ENCODE assay signal across 8 cellular contexts in the genomic region with DNA sequence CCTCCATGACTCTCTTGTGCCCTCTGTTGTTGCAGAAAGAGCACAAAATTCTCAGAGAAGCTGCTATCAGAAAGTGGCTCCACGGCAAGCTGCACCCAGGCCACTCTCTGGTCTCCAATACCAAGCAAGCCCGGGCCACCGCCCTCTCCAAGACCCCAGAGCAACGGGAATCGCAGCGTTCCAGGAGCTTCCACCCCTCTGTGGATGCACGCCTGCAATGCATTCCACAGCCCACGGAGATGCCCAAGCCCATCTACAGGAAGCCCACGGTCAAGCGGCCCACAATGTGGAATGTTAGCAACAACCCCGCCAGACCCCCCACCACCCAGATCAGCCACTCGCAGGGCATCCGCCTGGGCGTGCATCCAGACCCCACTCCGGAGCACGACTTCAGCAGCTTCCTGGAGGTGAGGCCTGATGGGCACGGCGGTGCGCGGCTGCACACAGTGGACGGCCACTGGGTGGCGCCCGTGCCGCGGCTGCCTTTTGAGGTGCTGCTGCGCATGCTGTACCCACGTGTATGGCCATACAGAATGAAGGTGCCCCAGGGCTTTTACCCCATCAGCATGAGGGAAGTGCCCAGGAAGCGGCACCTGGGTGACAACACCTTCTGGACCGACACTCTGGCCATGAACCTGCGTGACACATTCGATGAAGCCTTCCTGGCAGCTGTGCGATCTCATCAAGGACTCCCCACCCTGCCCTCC. TPM values are rescaled to one million over a fixed set of nuclear protein-coding genes. Genes with fewer than 3 reads are reported as not detected.
DNase-seq lines count a peak whose midpoint lies in the region; ATAC-seq and TF ChIP-seq lines count a peak whose summit lies in the region.

No MANE protein-coding gene starts in this region.

- no peaks in the 10 kb centered on the region for H3K9me3 ChIP-seq in OCI-LY7 (ENCODE audit: low read length)
- no peaks in the 10 kb centered on the region for H3K9me3 ChIP-seq in gastrocnemius medialis
- H3K9me3 ChIP-seq in SJCRH30 (replicated peaks) = no peaks in the 10 kb centered on the region

- no TSS peak for BruUV-seq in OCI-LY7 (replicated peaks; lab: Mats Ljungman, UMichigan)

- ATAC-seq in GM18502 (IDR thresholded peaks at IDR 0.05; ENCODE audit: poor library complexity, unreplicated experiment) (peak; percentile 97), HG02678 (IDR thresholded peaks at IDR 0.05; ENCODE audit: unreplicated experiment) (peak; percentile 96), Right ventricle myocardium superior (ENCODE audit: poor library complexity) (peak; percentile 81), gastrocnemius medialis (no peak)

- DNase-seq in OCI-LY7 (ENCODE audit: low spot score) (peak; percentile 59), Right ventricle myocardium superior (peak; percentile 79), gastrocnemius medialis (no peak), SJCRH30 (no peak), OCI-M2 (lab: John Stamatoyannopoulos, UW; ENCODE audit: unreplicated experiment) (no peak)
- peak; percentile 75 for DNase-seq in activated T-helper 2 cell treated with anti-CD3 and anti-CD28 coated beads, Interferon-gamma antibody, Interleukin-2, Interleukin-4, amounts not matched to agents 10 μg/mL and 5 μg/mL and 100 μg/mL, durations not matched to agents 14 hours and 24 hours and 36 hours (ENCODE audit: low spot score)

- CTCF ChIA-PET in OCI-LY7 (lab: Charles Lee; ENCODE audit: unreplicated experiment) = interaction anchor here (0.6 kb wide), 1 partner anchor 31 kb away, joined by 3 read pairs; no protein-coding TSS in a partner anchor

- H3K27me3 ChIP-seq in gastrocnemius medialis = no peaks in the 10 kb centered on the region
- no peaks in the 10 kb centered on the region for H3K27me3 ChIP-seq in SJCRH30

- no peak overlapping the region for H2AFZ ChIP-seq in OCI-LY7 (ENCODE audit: low read length)

- no peak for TF ChIP-seq POLR2A in gastrocnemius medialis (IDR thresholded peaks at IDR 0.05)

- H3K4me3 Mint-ChIP-seq in activated T-helper 2 cell treated with anti-CD3 and anti-CD28 coated beads, Interferon-gamma antibody, Interleukin-2, Interleukin-4, amounts not matched to agents 10 μg/mL and 5 μg/mL and 100 μg/mL, durations not matched to agents 14 hours and 24 hours and 36 hours (ENCODE audit: low read depth) = no peak overlapping the region

- in situ Hi-C loops in gastrocnemius medialis (cut with MboI; ENCODE audit: low sequenced_read_pairs in 4 of 4) = no loop called here

- H3K4me3 ChIP-seq in OCI-LY7 (ENCODE audit: low read depth, low read length, poor library complexity, severe bottlenecking) = no peak overlapping the region
- H3K4me3 ChIP-seq in gastrocnemius medialis = no peak overlapping the region
- H3K4me3 ChIP-seq in SJCRH30 = no peak overlapping the region

- intact Hi-C loops in OCI-LY7 (cut with micrococcal nuclease; ENCODE audit: unreplicated experiment) = no loop called here
- intact Hi-C loops in activated T-helper 2 cell treated with anti-CD3 and anti-CD28 coated beads, Interferon-gamma antibody, Interleukin-2, Interleukin-4, amounts not matched to agents 10 μg/mL and 5 μg/mL and 100 μg/mL, durations not matched to agents 14 hours and 24 hours and 36 hours (cut with micrococcal nuclease) = loop anchor here (1.0 to 2.0 kb wide), 2 partner anchors 17 to 20 kb away; no protein-coding TSS in a partner anchor
- intact Hi-C loops in Right ventricle myocardium superior (cut with DNase I) = no loop called here
- intact Hi-C loops in gastrocnemius medialis (cut with DNase I; ENCODE audit: low total_unique reads) = no loop called here

- peaks cover 57% of the 10 kb centered on the region for H3K36me3 ChIP-seq in OCI-LY7 (ENCODE audit: insufficient read depth, low read length)
- H3K36me3 ChIP-seq in gastrocnemius medialis = peaks cover 0 to 39% of the 10 kb centered on the region in 2 donors
- H3K36me3 ChIP-seq in SJCRH30 = peaks cover 30% of the 10 kb centered on the region

- TF ChIP-seq CTCF in OCI-LY7 (conservative IDR thresholded peaks at IDR 0.05; ENCODE audit: low read length) = peak; percentile 83
- peak in 4 of 5 experiments; percentile 11 to 66 (median 48) for TF ChIP-seq CTCF in gastrocnemius medialis (IDR thresholded peaks at IDR 0.05 in 4 of 5, conservative IDR thresholded peaks at IDR 0.05 in 1 of 5)

- H3K4me1 ChIP-seq in OCI-LY7 (ENCODE audit: insufficient read depth, low read length, poor library complexity, severe bottlenecking) = no peaks in the 10 kb centered on the region
- no peaks in the 10 kb centered on the region for H3K4me1 ChIP-seq in gastrocnemius medialis
- H3K4me1 ChIP-seq in SJCRH30 = no peaks in the 10 kb centered on the region

- peaks cover 38% of the 10 kb centered on the region for H3K36me3 Mint-ChIP-seq in activated T-helper 2 cell treated with anti-CD3 and anti-CD28 coated beads, Interferon-gamma antibody, Interleukin-2, Interleukin-4, amounts not matched to agents 10 μg/mL and 5 μg/mL and 100 μg/mL, durations not matched to agents 14 hours and 24 hours and 36 hours (ENCODE audit: low read depth)

- POLR2A ChIA-PET in OCI-LY7 (lab: Charles Lee) = no interaction called here

- H3K4me2 ChIP-seq in OCI-LY7 (ENCODE audit: low read length) = no peak overlapping the region

- H3K79me2 ChIP-seq in OCI-LY7 (ENCODE audit: insufficient read depth, low read depth, low read length) = no peaks in the 10 kb centered on the region

- no peak overlapping the region for H3K27ac ChIP-seq in OCI-LY7 (ENCODE audit: low read depth, low read length, poor library complexity, severe bottlenecking)
- no peak overlapping the region for H3K27ac ChIP-seq in gastrocnemius medialis
- no peak overlapping the region for H3K27ac ChIP-seq in SJCRH30

- no peaks in the 10 kb centered on the region for H3K9me3 Mint-ChIP-seq in activated T-helper 2 cell treated with anti-CD3 and anti-CD28 coated beads, Interferon-gamma antibody, Interleukin-2, Interleukin-4, amounts not matched to agents 10 μg/mL and 5 μg/mL and 100 μg/mL, durations not matched to agents 14 hours and 24 hours and 36 hours

- no peak overlapping the region for H3K27ac Mint-ChIP-seq in activated T-helper 2 cell treated with anti-CD3 and anti-CD28 coated beads, Interferon-gamma antibody, Interleukin-2, Interleukin-4, amounts not matched to agents 10 μg/mL and 5 μg/mL and 100 μg/mL, durations not matched to agents 14 hours and 24 hours and 36 hours

- peaks cover 7% of the 10 kb centered on the region for H3K4me1 Mint-ChIP-seq in activated T-helper 2 cell treated with anti-CD3 and anti-CD28 coated beads, Interferon-gamma antibody, Interleukin-2, Interleukin-4, amounts not matched to agents 10 μg/mL and 5 μg/mL and 100 μg/mL, durations not matched to agents 14 hours and 24 hours and 36 hours (ENCODE audit: low read depth)

- H3K27me3 Mint-ChIP-seq in activated T-helper 2 cell treated with anti-CD3 and anti-CD28 coated beads, Interferon-gamma antibody, Interleukin-2, Interleukin-4, amounts not matched to agents 10 μg/mL and 5 μg/mL and 100 μg/mL, durations not matched to agents 14 hours and 24 hours and 36 hours (ENCODE audit: low read depth) = no peaks in the 10 kb centered on the region

- H3K9me2 ChIP-seq in OCI-LY7 (ENCODE audit: insufficient read depth, low read length) = no peaks in the 10 kb centered on the region

- H4K20me1 ChIP-seq in OCI-LY7 (ENCODE audit: insufficient read depth, low read length) = no peaks in the 10 kb centered on the region

RNA-seq across cellular contexts. Expression of gene ANKRD53, which starts 6.3 kb away (rescaled TPM):
- not detected in 2 replicates for total RNA-seq in OCI-LY7 (2014; rRNA removed; shearing (Covaris generic))
- total RNA-seq in OCI-LY7 (2022) (not detected in 2 replicates), Right ventricle myocardium superior (0.30 TPM), gastrocnemius medialis (1 to 10 TPM in 1 of 4 donors, under 1 TPM in 1, not detected in 2; 0.44 to 2.0 TPM)
- total RNA-seq in activated T-helper 2 cell treated with anti-CD3 and anti-CD28 coated beads, Interferon-gamma antibody, Interleukin-2, Interleukin-4, amounts not matched to agents 10 μg/mL and 5 μg/mL and 100 μg/mL, durations not matched to agents 14 hours and 24 hours and 36 hours = not detected in 2 replicates
- total RNA-seq in SJCRH30 (2014; rRNA removed; shearing (Covaris generic)) = 0.36 TPM in 1 of 2 replicates, not detected in the other

RNA-seq across cellular contexts. Expression of gene TEX261, which starts 9.9 kb away (rescaled TPM):
- 26.7 and 34.5 TPM in 2 replicates for total RNA-seq in OCI-LY7 (2014; rRNA removed; shearing (Covaris generic))
- total RNA-seq in OCI-LY7 (2022) (45.8 and 57.7 TPM in 2 replicates), Right ventricle myocardium superior (56.3 TPM), gastrocnemius medialis (10 to 100 TPM; 34.0 to 54.2 (median 38.7) TPM)
- 67.9 and 68.8 TPM in 2 replicates for total RNA-seq in activated T-helper 2 cell treated with anti-CD3 and anti-CD28 coated beads, Interferon-gamma antibody, Interleukin-2, Interleukin-4, amounts not matched to agents 10 μg/mL and 5 μg/mL and 100 μg/mL, durations not matched to agents 14 hours and 24 hours and 36 hours
- total RNA-seq in SJCRH30 (2014; rRNA removed; shearing (Covaris generic)) = 85.3 and 90.9 TPM in 2 replicates

RNA-seq across cellular contexts. Expression of gene ATP6V1B1, which starts 49.0 kb away (rescaled TPM):
- not detected in 2 replicates for total RNA-seq in OCI-LY7 (2014; rRNA removed; shearing (Covaris generic))
- total RNA-seq in OCI-LY7 (2022) (not detected in 2 replicates), Right ventricle myocardium superior (0.43 TPM), gastrocnemius medialis (1 to 10 TPM in 1 of 4 donors, not detected in 3; 2.3 TPM)
- not detected in 2 replicates for total RNA-seq in activated T-helper 2 cell treated with anti-CD3 and anti-CD28 coated beads, Interferon-gamma antibody, Interleukin-2, Interleukin-4, amounts not matched to agents 10 μg/mL and 5 μg/mL and 100 μg/mL, durations not matched to agents 14 hours and 24 hours and 36 hours
- total RNA-seq in SJCRH30 (2014; rRNA removed; shearing (Covaris generic)) = 1.6 and 2.0 TPM in 2 replicates

Comparison
In these comparisons a context has a peak if more than half of its experiments do, and no peak if none do; other contexts are left out.
1. ATAC-seq: peak in GM18502 (single experiment), HG02678 (single experiment) and Right ventricle myocardium superior (single experiment); none in gastrocnemius medialis (0 of 2).
2. DNase-seq: peak in OCI-LY7 (single experiment), activated T-helper 2 cell treated with anti-CD3 and anti-CD28 coated beads, Interferon-gamma antibody, Interleukin-2, Interleukin-4, amounts not matched to agents 10 μg/mL and 5 μg/mL and 100 μg/mL, durations not matched to agents 14 hours and 24 hours and 36 hours (single experiment) and Right ventricle myocardium superior (single experiment); none in gastrocnemius medialis (0 of 2), SJCRH30 (0 of 2) and OCI-M2 (single experiment).